ENCODE assay signal across 1 cellular context in genomic region chr16:30131869-30132475, GRCh38.
TF ChIP-seq lines count a peak whose summit lies in the region.

No MANE protein-coding gene starts in this region.

TF ChIP-seq in GM12878, 131 proteins besides CTCF, POLR2A, EP300 and RAD21:
- TF ChIP-seq RB1 (IDR thresholded peaks at IDR 0.05; ENCODE audit: borderline replicate concordance) (no peak), SP1 (IDR thresholded peaks at IDR 0.05; ENCODE audit: low read depth, low read length) (no peak), PKNOX1 (IDR thresholded peaks at IDR 0.05) (peak; percentile 48)
